Comparison of ENCODE assay signal across 10 cellular contexts in the genomic region with DNA sequence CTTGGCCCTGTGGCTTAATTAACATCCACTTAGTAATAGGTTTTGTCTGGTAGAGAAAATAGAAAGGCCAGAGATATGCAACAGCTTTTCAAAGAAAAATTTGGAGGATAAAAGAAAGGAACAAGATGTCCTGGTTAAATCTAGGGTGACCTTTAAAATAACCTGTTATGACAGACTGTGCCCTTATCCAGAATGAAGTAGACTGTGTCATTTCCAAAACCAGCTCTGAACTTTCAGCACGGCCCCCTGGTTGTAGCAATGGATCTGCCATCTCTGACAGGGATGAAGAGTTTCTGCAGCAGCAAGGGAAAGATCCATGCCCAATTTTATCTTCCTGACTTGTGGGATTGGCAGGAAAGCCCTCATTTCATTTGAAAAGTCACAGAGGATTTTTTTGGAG. TPM values are rescaled to one million over a fixed set of nuclear protein-coding genes. Genes with fewer than 3 reads are reported as not detected.
"Had no signal": no experiment of that assay in that cellular context is flagged by ENCODE, and none has a peak within 500 bp of the region (broad histone marks: within the 10 kb centered on the region; RNA-seq: fewer than 3 reads in every experiment).

No MANE protein-coding gene starts in this region.

- DNase-seq: GM23248, GOT3, H7, H9, HCEC 1CT, HFFc6 had no signal

- H2AFZ ChIP-seq: GM23248 had no signal

- H3K4me3 ChIP-seq: GM23248, GM23338, HAP-1 had no signal

- H3K36me3 ChIP-seq: HAP-1 had no signal

- H3K4me2 ChIP-seq: GM23338 had no signal

- H3K27ac ChIP-seq: GM23248 had no signal

- H3K9me3 ChIP-seq: HAP-1 had no signal

RNA-seq across cellular contexts. Expression of a gene that starts 5.1 kb away (rescaled TPM):
- total RNA-seq: GM23248, GM23338, H1, H4, H7, H9 had no signal
